ENCODE assay signal across 17 cellular contexts in the genomic region with DNA sequence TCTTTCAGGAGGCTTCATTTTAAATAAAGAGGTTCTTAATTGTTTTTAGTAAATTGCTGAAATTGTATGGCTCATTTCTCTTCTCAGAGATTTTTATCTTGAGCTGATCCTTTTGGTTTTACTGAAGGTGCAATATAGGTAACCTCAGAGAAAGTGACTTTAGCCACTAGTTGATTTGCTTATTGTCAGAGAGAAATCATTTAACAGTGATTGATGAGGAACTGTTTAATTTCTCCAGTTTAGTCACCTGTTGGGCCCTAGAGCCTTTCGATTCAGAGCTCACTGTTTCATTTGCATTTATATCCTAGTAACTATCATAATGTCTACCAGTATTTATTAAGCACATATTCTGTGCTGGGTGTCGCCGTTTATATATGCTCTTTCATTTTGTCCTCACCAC. TPM values are rescaled to one million over a fixed set of nuclear protein-coding genes. Genes with fewer than 3 reads are reported as not detected.
DNase-seq lines count a peak whose midpoint lies in the region; ATAC-seq and TF ChIP-seq lines count a peak whose summit lies in the region.
"Had no signal": no experiment of that assay in that cellular context is flagged by ENCODE, and none has a peak within 500 bp of the region (broad histone marks: within the 10 kb centered on the region; RNA-seq: fewer than 3 reads in every experiment).

No MANE protein-coding gene starts in this region.

- H3K27ac Mint-ChIP-seq in activated naive CD8-positive, alpha-beta T cell, result peak overlapping the region; percentile 29
- H3K27ac Mint-ChIP-seq in activated naive CD8-positive, alpha-beta T cell treated with anti-CD3 and anti-CD28 coated beads, Interleukin-2, amount 50 U/mL, for 24 hours, result no peak overlapping the region
- peak overlapping the region in 4 of 5 experiments; percentile 15 to 38 (median 32) for H3K27ac Mint-ChIP-seq in brain
- H3K27ac Mint-ChIP-seq: CD14-positive monocyte had no signal

- no peak overlapping the region for H3K4me3 ChIP-seq in parathyroid adenoma (ENCODE audit: low read depth, low read length)
- no peak overlapping the region for H3K4me3 ChIP-seq in WERI-Rb-1 (ENCODE audit: low read depth, low read length)
- H3K4me3 ChIP-seq in MG63, result no peak overlapping the region
- H3K4me3 ChIP-seq: BLaER1 had no signal

- no peak overlapping the region for H3K27ac ChIP-seq in parathyroid adenoma
- H3K27ac ChIP-seq in WERI-Rb-1, result no peak overlapping the region
- H3K27ac ChIP-seq: BLaER1 had no signal

- no peak overlapping the region for H3K9ac ChIP-seq in parathyroid adenoma
- H3K9ac ChIP-seq: BLaER1 had no signal

- TF ChIP-seq CTCF in brain (conservative IDR thresholded peaks at IDR 0.05) (no peak), parathyroid adenoma (IDR thresholded peaks at IDR 0.05) (no peak), WERI-Rb-1 (IDR thresholded peaks at IDR 0.05; ENCODE audit: low read depth, low read length) (no peak)

- H3K4me2 ChIP-seq in parathyroid adenoma (ENCODE audit: low read length), result peak overlapping the region; percentile 5
- H3K4me2 ChIP-seq: BLaER1 had no signal

- no peaks in the 10 kb centered on the region for H3K27me3 Mint-ChIP-seq in activated naive CD8-positive, alpha-beta T cell
- no peaks in the 10 kb centered on the region for H3K27me3 Mint-ChIP-seq in activated naive CD8-positive, alpha-beta T cell treated with anti-CD3 and anti-CD28 coated beads, Interleukin-2, amount 50 U/mL, for 24 hours
- peaks cover 3% of the 10 kb centered on the region for H3K27me3 Mint-ChIP-seq in brain
- H3K27me3 Mint-ChIP-seq: CD4-positive, alpha-beta memory T cell had no signal

- H3K9me3 ChIP-seq in parathyroid adenoma (ENCODE audit: control insufficient read depth, low read length), result no peaks in the 10 kb centered on the region
- no peaks in the 10 kb centered on the region for H3K9me3 ChIP-seq in WERI-Rb-1 (ENCODE audit: severe bottlenecking)
- no peaks in the 10 kb centered on the region for H3K9me3 ChIP-seq in MG63
- H3K9me3 ChIP-seq: BLaER1 had no signal

- H3K36me3 Mint-ChIP-seq in activated naive CD8-positive, alpha-beta T cell, result peaks cover 2% of the 10 kb centered on the region
- H3K36me3 Mint-ChIP-seq in activated naive CD8-positive, alpha-beta T cell treated with anti-CD3 and anti-CD28 coated beads, Interleukin-2, amount 50 U/mL, for 24 hours (ENCODE audit: low read depth), result no peaks in the 10 kb centered on the region
- H3K36me3 Mint-ChIP-seq in brain, result peaks cover 9% of the 10 kb centered on the region

- no peak overlapping the region for H3K4me3 Mint-ChIP-seq in activated naive CD8-positive, alpha-beta T cell
- no peak overlapping the region for H3K4me3 Mint-ChIP-seq in activated naive CD8-positive, alpha-beta T cell treated with anti-CD3 and anti-CD28 coated beads, Interleukin-2, amount 50 U/mL, for 24 hours
- H3K4me3 Mint-ChIP-seq in brain, result no peak overlapping the region
- H3K4me3 Mint-ChIP-seq: CD14-positive monocyte; CD4-positive, alpha-beta memory T cell had no signal

- no peak overlapping the region for H2AFZ ChIP-seq in parathyroid adenoma

- peaks cover 59% of the 10 kb centered on the region for H3K79me2 ChIP-seq in parathyroid adenoma

- H3K36me3 ChIP-seq in parathyroid adenoma (ENCODE audit: control insufficient read depth, insufficient read depth, low read length) (no peaks in the 10 kb centered on the region), WERI-Rb-1 (no peaks in the 10 kb centered on the region), MG63 (no peaks in the 10 kb centered on the region)

- ATAC-seq in activated naive CD8-positive, alpha-beta T cell treated with anti-CD3 and anti-CD28 coated beads, Interleukin-2, amount 50 U/mL, for 24 hours, result no peak
- ATAC-seq in HG03175 (IDR thresholded peaks at IDR 0.05; ENCODE audit: unreplicated experiment), result no peak
- ATAC-seq: HCT116 had no signal

- H3K4me1 ChIP-seq in parathyroid adenoma, result no peaks in the 10 kb centered on the region

- peaks cover 57% of the 10 kb centered on the region for H3K4me1 Mint-ChIP-seq in activated naive CD8-positive, alpha-beta T cell (ENCODE audit: low read depth)
- H3K4me1 Mint-ChIP-seq in activated naive CD8-positive, alpha-beta T cell treated with anti-CD3 and anti-CD28 coated beads, Interleukin-2, amount 50 U/mL, for 24 hours, result peaks cover 51% of the 10 kb centered on the region
- peaks cover 57% of the 10 kb centered on the region for H3K4me1 Mint-ChIP-seq in brain

- no peak for DNase-seq in activated naive CD8-positive, alpha-beta T cell treated with anti-CD3 and anti-CD28 coated beads, Interleukin-2, amount 50 U/mL, for 24 hours
- no peak for DNase-seq in WERI-Rb-1
- no peak for DNase-seq in MG63
- DNase-seq: 8988T; CD4-positive, alpha-beta memory T cell; DMS153; DMS79; GDM1; GOT3; H7 had no signal

- H3K27me3 ChIP-seq in parathyroid adenoma (ENCODE audit: control insufficient read depth, insufficient read depth, low read length), result no peaks in the 10 kb centered on the region
- H3K27me3 ChIP-seq in WERI-Rb-1 (ENCODE audit: insufficient read depth, low read depth, severe bottlenecking), result no peaks in the 10 kb centered on the region
- H3K27me3 ChIP-seq in MG63, result no peaks in the 10 kb centered on the region
- H3K27me3 ChIP-seq: BLaER1 had no signal

- no peaks in the 10 kb centered on the region for H3K9me3 Mint-ChIP-seq in activated naive CD8-positive, alpha-beta T cell (ENCODE audit: low read depth)
- no peaks in the 10 kb centered on the region for H3K9me3 Mint-ChIP-seq in activated naive CD8-positive, alpha-beta T cell treated with anti-CD3 and anti-CD28 coated beads, Interleukin-2, amount 50 U/mL, for 24 hours
- no peaks in the 10 kb centered on the region for H3K9me3 Mint-ChIP-seq in brain
- H3K9me3 Mint-ChIP-seq: CD14-positive monocyte; CD4-positive, alpha-beta memory T cell had no signal

RNA-seq across cellular contexts. Expression of gene KAT6B, which starts 42.0 kb away (rescaled TPM):
- 16.7 TPM for polyA plus RNA-seq in brain (ENCODE audit: insufficient read depth, low read depth, low replicate concordance)
- total RNA-seq in MG63 (2014; rRNA removed; shearing (Covaris generic); ENCODE audit: low replicate concordance), result 6.0 and 6.7 TPM in 2 replicates
